In the genomic region with DNA sequence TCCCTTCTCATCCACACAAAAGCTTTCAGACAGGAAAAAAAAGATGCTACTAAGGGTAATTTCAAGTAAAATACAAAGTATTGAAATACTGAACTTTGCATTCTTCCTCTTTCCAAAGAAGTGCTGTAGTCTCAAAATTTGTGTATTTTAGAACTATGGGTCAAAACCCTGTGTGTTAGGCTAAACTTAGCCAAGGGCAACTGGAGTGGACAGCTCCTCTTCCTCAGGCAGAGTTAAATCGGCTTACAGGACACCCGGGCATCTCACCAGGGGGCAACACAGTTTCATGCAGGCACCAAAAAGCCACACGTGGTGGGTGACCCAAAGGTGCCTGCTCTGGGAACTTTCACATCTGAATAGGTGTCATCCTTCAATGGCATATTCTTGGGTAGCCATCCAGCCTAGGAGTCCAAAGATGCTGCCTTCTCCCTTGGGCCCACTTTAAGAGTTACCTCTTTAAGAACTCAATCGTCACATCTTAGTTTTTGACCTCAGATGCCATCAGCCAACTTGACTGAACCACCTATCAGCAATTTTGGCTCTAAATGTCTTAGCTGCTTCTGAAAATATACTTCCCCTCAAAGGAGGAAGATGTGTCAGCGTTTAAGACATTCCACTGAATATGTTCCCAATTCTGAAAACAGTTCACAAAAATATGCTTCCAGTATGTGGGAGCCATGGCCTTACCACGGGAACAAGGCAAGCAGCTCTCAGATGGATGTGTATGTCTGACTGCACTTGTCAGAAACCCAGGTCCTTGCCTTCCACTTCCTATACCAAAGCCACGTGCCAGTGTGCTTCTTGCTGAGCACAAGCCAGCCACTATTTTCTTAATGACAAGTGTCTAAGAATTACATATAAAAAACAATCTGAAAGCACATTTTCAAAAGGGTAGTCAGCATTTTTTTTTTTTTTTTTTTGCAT, we compare ENCODE assay signal across 22 cellular contexts. TPM values are rescaled to one million over a fixed set of nuclear protein-coding genes. Genes with fewer than 3 reads are reported as not detected.
DNase-seq lines count a peak whose midpoint lies in the region; ATAC-seq and TF ChIP-seq lines count a peak whose summit lies in the region.
"Had no signal": no experiment of that assay in that cellular context is flagged by ENCODE, and none has a peak within 500 bp of the region (broad histone marks: within the 10 kb centered on the region; RNA-seq: fewer than 3 reads in every experiment).

No MANE protein-coding gene starts in this region.

- H3K36me3 ChIP-seq in SK-N-SH (replicated peaks in 1 of 2; ENCODE audit: control insufficient read depth in 1 of 2, insufficient read depth in 2 of 2, low read length in 1 of 2) = peaks cover 23 to 27% of the 10 kb centered on the region in 2 experiments
- H3K36me3 ChIP-seq in subcutaneous abdominal adipose tissue (ENCODE audit: control insufficient read depth in 5 of 5, insufficient read depth in 5 of 5, low read length in 5 of 5) = peaks cover 0 to 47% (median 36%) of the 10 kb centered on the region in 5 donors

- H3K4me2 ChIP-seq in SK-N-SH = no peak overlapping the region

- H3K79me2 ChIP-seq in SK-N-SH (ENCODE audit: insufficient read depth) = no peaks in the 10 kb centered on the region

- no peaks in the 10 kb centered on the region for H3F3A ChIP-seq in SK-N-SH (replicated peaks; ENCODE audit: insufficient read depth)

- POLR2A ChIA-PET in SK-N-SH (lab: Yijun Ruan, JAX) = no interaction called here

- H3K4me1 Mint-ChIP-seq in dendritic cell treated with granulocyte-macrophage colony-stimulating factor and Interleukin-4, amounts not matched to agents 40 ng/mL and 50 ng/mL, for 4 days (ENCODE audit: low read depth) = peaks cover 78% of the 10 kb centered on the region
- peaks cover 16% of the 10 kb centered on the region for H3K4me1 Mint-ChIP-seq in activated T-cell treated with anti-CD3 and anti-CD28 coated beads, Interleukin-2, amount 50 U/mL, for 24 hours (ENCODE audit: low read depth)

- H3K27ac ChIP-seq in SK-N-SH (ENCODE audit: low read depth in 2 of 2, low read length in 1 of 2) (no peak overlapping the region), subcutaneous abdominal adipose tissue (ENCODE audit: low read depth, low read length) (peak overlapping the region; percentile 17)
- H3K27ac ChIP-seq: GM23248 had no signal

- ATAC-seq in SK-N-SH treated with all-trans-retinoic acid at 6 μM for 48 hours (no peak), left lobe of liver (peak; percentile 44)
- ATAC-seq: GM12878, K562 had no signal

- no peaks in the 10 kb centered on the region for H3K9me3 ChIP-seq in SK-N-SH
- no peaks in the 10 kb centered on the region for H3K9me3 ChIP-seq in subcutaneous abdominal adipose tissue (ENCODE audit: control insufficient read depth in 5 of 5, low read length in 5 of 5)
- H3K9me3 ChIP-seq: Peyer's patch had no signal

- H3K4me1 ChIP-seq in SK-N-SH (ENCODE audit: control insufficient read depth in 1 of 2, insufficient read depth in 2 of 2, low read depth in 1 of 2, low read length in 1 of 2) (no peaks in the 10 kb centered on the region; a peak in 1 of 4 replicates), subcutaneous abdominal adipose tissue (ENCODE audit: control insufficient read depth in 5 of 5, insufficient read depth in 5 of 5, low read length in 5 of 5) (peaks cover 0 to 55% (median 35%) of the 10 kb centered on the region in 5 donors)

- intact Hi-C loops in dendritic cell treated with granulocyte-macrophage colony-stimulating factor and Interleukin-4, amounts not matched to agents 40 ng/mL and 50 ng/mL, for 4 days (cut with micrococcal nuclease) = loop anchor here (2.0 to 5.0 kb wide), 2 partner anchors 18 to 40 kb away; no protein-coding TSS in a partner anchor

- TF ChIP-seq RAD21 in SK-N-SH (IDR thresholded peaks at IDR 0.05; ENCODE audit: low read length) = no peak

- CTCF ChIA-PET in SK-N-SH (lab: Yijun Ruan, JAX) = interaction anchor here (0.9 to 1.0 kb wide), 2 partner anchors 206 to 619 kb away, joined by 3 read pairs; no protein-coding TSS in a partner anchor

- no peak for DNase-seq in SK-N-SH
- no peak for DNase-seq in left lobe of liver (ENCODE audit: low spot score)
- DNase-seq in stimulated activated CD4-positive, alpha-beta T cell treated with anti-CD3 and anti-CD28 coated beads, Interleukin-15, amount 100 ng/mL, for 24 hours = no peak
- DNase-seq in NCI-H2081 treated with DMSO at 0.1 percent for 48 hours (lab: John Stamatoyannopoulos, UW) = no peak
- no peak for DNase-seq in activated T-cell treated with anti-CD3 and anti-CD28 coated beads, Interleukin-2, amount 50 U/mL, for 24 hours
- DNase-seq: 8988T; CD8-positive, alpha-beta memory T cell; DND-41; GDM1; GM23248; HCEC 1CT; NCI-H146; NCI-H2227 treated with DMSO at 0.1 percent for 48 hours; NCI-H524; Peyer's patch; SHP77 treated with DMSO at 0.1 percent for 48 hours had no signal

- H3K27me3 ChIP-seq in SK-N-SH (ENCODE audit: insufficient read depth) = no peaks in the 10 kb centered on the region
- no peaks in the 10 kb centered on the region for H3K27me3 ChIP-seq in subcutaneous abdominal adipose tissue (ENCODE audit: control insufficient read depth in 5 of 5, insufficient read depth in 4 of 5, low read length in 5 of 5)
- H3K27me3 ChIP-seq: Peyer's patch had no signal

- H2AFZ ChIP-seq in SK-N-SH (ENCODE audit: low read depth) = no peak overlapping the region
- H2AFZ ChIP-seq: GM23248 had no signal

- no peaks in the 10 kb centered on the region for H3K9me3 Mint-ChIP-seq in dendritic cell treated with granulocyte-macrophage colony-stimulating factor and Interleukin-4, amounts not matched to agents 40 ng/mL and 50 ng/mL, for 4 days
- H3K9me3 Mint-ChIP-seq in activated T-cell treated with anti-CD3 and anti-CD28 coated beads, Interleukin-2, amount 50 U/mL, for 24 hours = no peaks in the 10 kb centered on the region
- H3K9me3 Mint-ChIP-seq: CD8-positive, alpha-beta memory T cell had no signal

- no peaks in the 10 kb centered on the region for H3K27me3 Mint-ChIP-seq in dendritic cell treated with granulocyte-macrophage colony-stimulating factor and Interleukin-4, amounts not matched to agents 40 ng/mL and 50 ng/mL, for 4 days
- H3K27me3 Mint-ChIP-seq in activated T-cell treated with anti-CD3 and anti-CD28 coated beads, Interleukin-2, amount 50 U/mL, for 24 hours = no peaks in the 10 kb centered on the region
- H3K27me3 Mint-ChIP-seq: CD8-positive, alpha-beta memory T cell had no signal

- peak overlapping the region; percentile 93 for H3K27ac Mint-ChIP-seq in dendritic cell treated with granulocyte-macrophage colony-stimulating factor and Interleukin-4, amounts not matched to agents 40 ng/mL and 50 ng/mL, for 4 days
- H3K27ac Mint-ChIP-seq in activated T-cell treated with anti-CD3 and anti-CD28 coated beads, Interleukin-2, amount 50 U/mL, for 24 hours = no peak overlapping the region

- WGBS in SK-N-SH (ENCODE audit: low lambda C conversion rate) = 91% methylated on average over 7 of the region's 7 CpGs

- H3K4me3 ChIP-seq in SK-N-SH (ENCODE audit: low read depth in 2 of 2, low read length in 1 of 2) (no peak overlapping the region), subcutaneous abdominal adipose tissue (ENCODE audit: low read depth in 1 of 5, low read length in 5 of 5) (no peak overlapping the region)
- H3K4me3 ChIP-seq: GM12878, GM23248, K562, Peyer's patch had no signal

- no peak for TF ChIP-seq CTCF in SK-N-SH (IDR thresholded peaks at IDR 0.05)

- peaks cover 27% of the 10 kb centered on the region for H3K36me3 Mint-ChIP-seq in dendritic cell treated with granulocyte-macrophage colony-stimulating factor and Interleukin-4, amounts not matched to agents 40 ng/mL and 50 ng/mL, for 4 days (ENCODE audit: low read depth)
- H3K36me3 Mint-ChIP-seq in activated T-cell treated with anti-CD3 and anti-CD28 coated beads, Interleukin-2, amount 50 U/mL, for 24 hours (ENCODE audit: low read depth) = peaks cover 31% of the 10 kb centered on the region

- peak overlapping the region; percentile 20 for H3K4me3 Mint-ChIP-seq in dendritic cell treated with granulocyte-macrophage colony-stimulating factor and Interleukin-4, amounts not matched to agents 40 ng/mL and 50 ng/mL, for 4 days
- H3K4me3 Mint-ChIP-seq in activated T-cell treated with anti-CD3 and anti-CD28 coated beads, Interleukin-2, amount 50 U/mL, for 24 hours = no peak overlapping the region
- H3K4me3 Mint-ChIP-seq: CD8-positive, alpha-beta memory T cell had no signal

- no peaks in the 10 kb centered on the region for H4K20me1 ChIP-seq in SK-N-SH (ENCODE audit: insufficient read depth)

- TF ChIP-seq EP300 in SK-N-SH (IDR thresholded peaks at IDR 0.05; ENCODE audit: borderline replicate concordance in 1 of 2, low read depth in 1 of 2, low read length in 1 of 2) = no peak

- no peak overlapping the region for H3K9ac ChIP-seq in SK-N-SH
- no peak overlapping the region for H3K9ac ChIP-seq in subcutaneous abdominal adipose tissue (ENCODE audit: low read length in 5 of 5)
- H3K9ac ChIP-seq: GM23248 had no signal

- no peaks in the 10 kb centered on the region for H3K9me2 ChIP-seq in SK-N-SH

TF ChIP-seq in SK-N-SH treated with all-trans-retinoic acid at 6 μM for 48 hours, 23 proteins besides CTCF, POLR2A, EP300 and RAD21 (continues in another document):
- TF ChIP-seq GLIS3 (CRISPR knock-in tag; IDR thresholded peaks at IDR 0.05) = no peak
- TF ChIP-seq ESRRG (CRISPR knock-in tag; IDR thresholded peaks at IDR 0.05) = no peak
- no peak for TF ChIP-seq ISL1 (CRISPR knock-in tag; IDR thresholded peaks at IDR 0.05)
- TF ChIP-seq, protein P1, sequence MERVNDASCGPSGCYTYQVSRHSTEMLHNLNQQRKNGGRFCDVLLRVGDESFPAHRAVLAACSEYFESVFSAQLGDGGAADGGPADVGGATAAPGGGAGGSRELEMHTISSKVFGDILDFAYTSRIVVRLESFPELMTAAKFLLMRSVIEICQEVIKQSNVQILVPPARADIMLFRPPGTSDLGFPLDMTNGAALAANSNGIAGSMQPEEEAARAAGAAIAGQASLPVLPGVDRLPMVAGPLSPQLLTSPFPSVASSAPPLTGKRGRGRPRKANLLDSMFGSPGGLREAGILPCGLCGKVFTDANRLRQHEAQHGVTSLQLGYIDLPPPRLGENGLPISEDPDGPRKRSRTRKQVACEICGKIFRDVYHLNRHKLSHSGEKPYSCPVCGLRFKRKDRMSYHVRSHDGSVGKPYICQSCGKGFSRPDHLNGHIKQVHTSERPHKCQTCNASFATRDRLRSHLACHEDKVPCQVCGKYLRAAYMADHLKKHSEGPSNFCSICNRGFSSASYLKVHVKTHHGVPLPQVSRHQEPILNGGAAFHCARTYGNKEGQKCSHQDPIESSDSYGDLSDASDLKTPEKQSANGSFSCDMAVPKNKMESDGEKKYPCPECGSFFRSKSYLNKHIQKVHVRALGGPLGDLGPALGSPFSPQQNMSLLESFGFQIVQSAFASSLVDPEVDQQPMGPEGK (CRISPR knock-in tag; IDR thresholded peaks at IDR 0.05; ENCODE audit: borderline replicate concordance) = no peak

RNA-seq across cellular contexts. Expression of gene MUC13, which starts 32.3 kb away (rescaled TPM):
- polyA plus RNA-seq in SK-N-SH (2012; rRNA removed) = not detected in 2 replicates
- not detected in 2 replicates for polyA plus RNA-seq in SK-N-SH (2012; cell fraction: cytosol; rRNA removed)
- polyA plus RNA-seq in SK-N-SH (2012; cell fraction: nucleus; rRNA removed) = 0.10 TPM in 1 of 2 replicates, not detected in the other
- 0.50 TPM for total RNA-seq in left lobe of liver
- total RNA-seq: CD8-positive, alpha-beta memory T cell had no signal
- polyA plus RNA-seq: BJ; CD8-positive, alpha-beta memory T cell; K562 had no signal
